1 cellular context compared by ENCODE assay signal in genomic region chr9:126468141-126468825, GRCh38.
TF ChIP-seq lines count a peak whose summit lies in the region.

No MANE protein-coding gene starts in this region.

TF ChIP-seq in HepG2, 621 proteins besides CTCF, POLR2A, EP300 and RAD21 (continued from another document):
- TF ChIP-seq TIGD3 (CRISPR knock-in tag; IDR thresholded peaks at IDR 0.05; ENCODE audit: borderline replicate concordance), result no peak
- TF ChIP-seq IRF9 (CRISPR knock-in tag; IDR thresholded peaks at IDR 0.05; ENCODE audit: borderline replicate concordance), result no peak
- TF ChIP-seq ZNF737 (CRISPR knock-in tag; IDR thresholded peaks at IDR 0.05; ENCODE audit: borderline replicate concordance), result no peak
- no peak for TF ChIP-seq ZNF549 (CRISPR knock-in tag; IDR thresholded peaks at IDR 0.05)
- no peak for TF ChIP-seq ADNP (CRISPR knock-in tag; IDR thresholded peaks at IDR 0.05)
- TF ChIP-seq HCFC1 (IDR thresholded peaks at IDR 0.05; ENCODE audit: low read depth, low read length), result no peak
- TF ChIP-seq SIX1 (CRISPR knock-in tag; IDR thresholded peaks at IDR 0.05; ENCODE audit: borderline replicate concordance), result no peak
- no peak for TF ChIP-seq IKZF1 (IDR thresholded peaks at IDR 0.05)
- no peak for TF ChIP-seq FLYWCH1 (CRISPR knock-in tag; IDR thresholded peaks at IDR 0.05)
